11 cellular contexts compared by ENCODE assay signal in genomic region chr6:13617066-13617465, GRCh38. TPM values are rescaled to one million over a fixed set of nuclear protein-coding genes. Genes with fewer than 3 reads are reported as not detected.
DNase-seq lines count a peak whose midpoint lies in the region; ATAC-seq and TF ChIP-seq lines count a peak whose summit lies in the region.
"Had no signal": no experiment of that assay in that cellular context is flagged by ENCODE, and none has a peak within 500 bp of the region (broad histone marks: within the 10 kb centered on the region; RNA-seq: fewer than 3 reads in every experiment).

No MANE protein-coding gene starts in this region.

- TF ChIP-seq POLR2A in ovary (IDR thresholded peaks at IDR 0.05), result no peak

- peak overlapping the region; percentile 97 for H3K27ac Mint-ChIP-seq in stimulated activated naive CD8-positive, alpha-beta T cell treated with anti-CD3 and anti-CD28 coated beads, Interleukin-15, Interleukin-2, amounts not matched to agents 100 ng/mL and 50 ng/mL, for 24 hours
- peak overlapping the region; percentile 7 for H3K27ac Mint-ChIP-seq in activated B cell treated with CpG ODN at 0.5 μM for 24 hours

- DNase-seq in stimulated activated naive CD8-positive, alpha-beta T cell treated with anti-CD3 and anti-CD28 coated beads, Interleukin-15, Interleukin-2, amounts not matched to agents 100 U/mL and 50 U/mL, for 24 hours, result no peak
- no peak for DNase-seq in activated B cell treated with CpG ODN at 0.5 μM for 24 hours
- no peak for DNase-seq in NCI-H146 (lab: John Stamatoyannopoulos, UW)
- no peak for DNase-seq in NCI-H774 (lab: John Stamatoyannopoulos, UW)
- no peak for DNase-seq in ovary
- DNase-seq: colonic mucosa, NCI-H187 had no signal

- no peaks in the 10 kb centered on the region for H3K27me3 Mint-ChIP-seq in stimulated activated naive CD8-positive, alpha-beta T cell treated with anti-CD3 and anti-CD28 coated beads, Interleukin-15, Interleukin-2, amounts not matched to agents 100 ng/mL and 50 ng/mL, for 24 hours
- H3K27me3 Mint-ChIP-seq in activated B cell treated with CpG ODN at 0.5 μM for 24 hours, result no peaks in the 10 kb centered on the region

- H3K9me3 ChIP-seq in iPS-20b (ENCODE audit: insufficient read depth, low read depth, low read length) (no peaks in the 10 kb centered on the region), ovary (no peaks in the 10 kb centered on the region)
- H3K9me3 ChIP-seq: colonic mucosa had no signal

- H3K27me3 ChIP-seq in iPS-20b (ENCODE audit: insufficient read depth, low read length), result no peaks in the 10 kb centered on the region
- H3K27me3 ChIP-seq in ovary, result no peaks in the 10 kb centered on the region
- H3K27me3 ChIP-seq: colonic mucosa had no signal

- H3K36me3 ChIP-seq in iPS-20b (ENCODE audit: insufficient read depth, low read depth, low read length) (peaks cover 56% of the 10 kb centered on the region), ovary (no peaks in the 10 kb centered on the region)

- no peak overlapping the region for H3K27ac ChIP-seq in iPS-20b (ENCODE audit: low read length)
- no peak overlapping the region for H3K27ac ChIP-seq in ovary
- H3K27ac ChIP-seq: colonic mucosa had no signal

- 73 to 83% (median 79%) methylated on average over 2 of the region's 2 CpGs for WGBS in ovary, 3 donors

- peaks cover 50% of the 10 kb centered on the region for H3K36me3 Mint-ChIP-seq in stimulated activated naive CD8-positive, alpha-beta T cell treated with anti-CD3 and anti-CD28 coated beads, Interleukin-15, Interleukin-2, amounts not matched to agents 100 ng/mL and 50 ng/mL, for 24 hours (ENCODE audit: low read depth)
- H3K36me3 Mint-ChIP-seq in activated B cell treated with CpG ODN at 0.5 μM for 24 hours (ENCODE audit: low read depth), result peaks cover 63% of the 10 kb centered on the region

- TF ChIP-seq CTCF in activated B cell treated with CpG ODN at 0.5 μM for 24 hours (IDR thresholded peaks at IDR 0.05) (no peak), ovary (IDR thresholded peaks at IDR 0.05) (no peak)

- H3K4me1 ChIP-seq in iPS-20b (ENCODE audit: insufficient read depth, low read length), result peaks cover 8% of the 10 kb centered on the region; the same call in 1 of the 2 replicates
- H3K4me1 ChIP-seq in ovary (ENCODE audit: insufficient read depth), result peaks cover 1% of the 10 kb centered on the region

- intact Hi-C loops in activated B cell treated with CpG ODN at 0.5 μM for 24 hours (cut with micrococcal nuclease), result loop anchor here (5.0 kb wide), 2 partner anchors 150 to 1630 kb away; partner anchors contain the start of gene JARID2
- intact Hi-C loops in ovary (cut with DNase I), result loop anchor here in 3 of 4 donors (5.0 to 10.0 kb wide), 5 partner anchors 88 to 178 kb away; partner anchors contain the start of gene RANBP9 (in 1 of the 3)

- H3K4me3 ChIP-seq in iPS-20b (ENCODE audit: low read length), result peak overlapping the region; percentile 99; the same call in 1 of the 2 replicates
- H3K4me3 ChIP-seq in ovary, result no peak overlapping the region
- H3K4me3 ChIP-seq: colonic mucosa had no signal

- CTCF ChIA-PET in activated B cell treated with CpG ODN at 0.5 μM for 24 hours (lab: Charles Lee), result interaction anchor here (2.7 kb wide), 1 partner anchor 42 kb away, joined by 23 read pairs; the partner anchor contains the start of gene SIRT5

- no peak for TF ChIP-seq EP300 in ovary (IDR thresholded peaks at IDR 0.05)

- peaks cover 45% of the 10 kb centered on the region for H3K4me1 Mint-ChIP-seq in stimulated activated naive CD8-positive, alpha-beta T cell treated with anti-CD3 and anti-CD28 coated beads, Interleukin-15, Interleukin-2, amounts not matched to agents 100 ng/mL and 50 ng/mL, for 24 hours (ENCODE audit: low read depth)
- H3K4me1 Mint-ChIP-seq in activated B cell treated with CpG ODN at 0.5 μM for 24 hours, result peaks cover 37% of the 10 kb centered on the region

- no peak overlapping the region for H3K9ac ChIP-seq in iPS-20b (ENCODE audit: low read depth, low read length)

- ATAC-seq in stimulated activated naive CD8-positive, alpha-beta T cell treated with anti-CD3 and anti-CD28 coated beads, Interleukin-15, Interleukin-2, amounts not matched to agents 100 U/mL and 50 U/mL, for 24 hours, result no peak
- ATAC-seq in activated B cell treated with CpG ODN at 0.5 μM for 24 hours (ENCODE audit: low read depth) (no peak), GM19463 (IDR thresholded peaks at IDR 0.05; ENCODE audit: unreplicated experiment) (no peak)

- POLR2A ChIA-PET in activated B cell treated with CpG ODN at 0.5 μM for 24 hours (lab: Charles Lee), result interaction anchor here (0.6 to 5.6 kb wide), 4 partner anchors 42 to 261 kb away, joined by 4 to 84 read pairs (median 36); partner anchors contain the start of genes GFOD1 and SIRT5

- H3K4me3 Mint-ChIP-seq in stimulated activated naive CD8-positive, alpha-beta T cell treated with anti-CD3 and anti-CD28 coated beads, Interleukin-15, Interleukin-2, amounts not matched to agents 100 ng/mL and 50 ng/mL, for 24 hours, result peak overlapping the region; percentile 97
- peak overlapping the region; percentile 58 for H3K4me3 Mint-ChIP-seq in activated B cell treated with CpG ODN at 0.5 μM for 24 hours
- H3K4me3 Mint-ChIP-seq: CD14-positive monocyte had no signal

- no peaks in the 10 kb centered on the region for H3K9me3 Mint-ChIP-seq in stimulated activated naive CD8-positive, alpha-beta T cell treated with anti-CD3 and anti-CD28 coated beads, Interleukin-15, Interleukin-2, amounts not matched to agents 100 ng/mL and 50 ng/mL, for 24 hours
- no peaks in the 10 kb centered on the region for H3K9me3 Mint-ChIP-seq in activated B cell treated with CpG ODN at 0.5 μM for 24 hours

RNA-seq across cellular contexts. Expression of gene NOL7, which starts 1.9 kb away (rescaled TPM):
- total RNA-seq in activated B cell treated with CpG ODN at 0.5 μM for 24 hours (67.5 and 74.4 TPM in 2 replicates), ovary (10 to 100 TPM; 49.3 to 77.7 (median 58.6) TPM)
- 10 to 100 TPM; 63.6 to 67.5 TPM for polyA plus RNA-seq in ovary

RNA-seq across cellular contexts. Expression of gene SIRT5, which starts 42.7 kb away (rescaled TPM):
- total RNA-seq in activated B cell treated with CpG ODN at 0.5 μM for 24 hours (9.7 and 12.4 TPM in 2 replicates), ovary (10 to 100 TPM in 6 of 7 donors, 1 to 10 TPM in 1; 9.9 to 22.2 (median 13.0) TPM)
- 10 to 100 TPM in 1 of 2 donors, 1 to 10 TPM in 1; 7.3 to 19.1 TPM for polyA plus RNA-seq in ovary
